Comparison of ENCODE assay signal across 8 cellular contexts in genomic region chr5:43040287-43041098, GRCh38. TPM values are rescaled to one million over a fixed set of nuclear protein-coding genes. Genes with fewer than 3 reads are reported as not detected.
DNase-seq lines count a peak whose midpoint lies in the region; ATAC-seq and TF ChIP-seq lines count a peak whose summit lies in the region.

A gene with protein sequence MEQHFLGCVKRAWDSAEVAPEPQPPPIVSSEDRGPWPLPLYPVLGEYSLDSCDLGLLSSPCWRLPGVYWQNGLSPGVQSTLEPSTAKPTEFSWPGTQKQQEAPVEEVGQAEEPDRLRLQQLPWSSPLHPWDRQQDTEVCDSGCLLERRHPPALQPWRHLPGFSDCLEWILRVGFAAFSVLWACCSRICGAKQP (minus strand): TSS chr5:43040319. CDS start chr5:43040046, 273 bp downstream.

- peaks cover 9% of the 10 kb centered on the region for H3K4me1 ChIP-seq in KMS-11 (ENCODE audit: low read depth, poor library complexity, severe bottlenecking)
- peaks cover 1% of the 10 kb centered on the region; the same call in 1 of the 2 replicates for H3K4me1 ChIP-seq in PC-9 (replicated peaks; ENCODE audit: insufficient read depth)
- peaks cover 0 to 82% (median 4%) of the 10 kb centered on the region in 3 donors for H3K4me1 ChIP-seq in esophagus squamous epithelium

- H3K36me3 ChIP-seq in KMS-11 (ENCODE audit: insufficient read depth), result no peaks in the 10 kb centered on the region
- no peaks in the 10 kb centered on the region for H3K36me3 ChIP-seq in PC-9 (ENCODE audit: low read depth)
- no peaks in the 10 kb centered on the region for H3K36me3 ChIP-seq in esophagus squamous epithelium

- intact Hi-C loops in PC-9 (cut with micrococcal nuclease; ENCODE audit: unreplicated experiment), result loop anchor here (1.0 to 10.0 kb wide), 8 partner anchors 20 to 1116 kb away; partner anchors contain the start of gene FBXO4
- intact Hi-C loops in esophagus squamous epithelium (cut with DNase I), result loop anchor here (2.0 to 10.0 kb wide), 3 partner anchors 46 to 226 kb away; partner anchors contain the start of gene SELENOP

- peaks cover 17% of the 10 kb centered on the region for H3K36me3 Mint-ChIP-seq in activated T-cell treated with anti-CD3 and anti-CD28 coated beads, Interleukin-2, amount 50 U/mL, for 24 hours (ENCODE audit: low read depth)
- peaks cover 0 to 14% (median 11%) of the 10 kb centered on the region in 3 donors for H3K36me3 Mint-ChIP-seq in naive thymus-derived CD8-positive, alpha-beta T cell

- CTCF ChIA-PET in PC-9 (lab: Charles Lee), result interaction anchor here (1.0 to 3.2 kb wide), 9 partner anchors 21 to 131 kb away, joined by 3 to 46 read pairs (median 5); no protein-coding TSS in a partner anchor

- H3K27me3 Mint-ChIP-seq in activated T-cell treated with anti-CD3 and anti-CD28 coated beads, Interleukin-2, amount 50 U/mL, for 24 hours, result no peaks in the 10 kb centered on the region
- no peaks in the 10 kb centered on the region for H3K27me3 Mint-ChIP-seq in naive thymus-derived CD8-positive, alpha-beta T cell

- no peaks in the 10 kb centered on the region for H3K27me3 ChIP-seq in KMS-11 (ENCODE audit: insufficient read depth, low read depth)
- no peaks in the 10 kb centered on the region for H3K27me3 ChIP-seq in PC-9 (ENCODE audit: insufficient read depth, low read depth)
- H3K27me3 ChIP-seq in esophagus squamous epithelium, result peaks cover 0 to 87% (median 4%) of the 10 kb centered on the region in 4 donors

- peaks cover 70% of the 10 kb centered on the region for H3K4me1 Mint-ChIP-seq in activated T-cell treated with anti-CD3 and anti-CD28 coated beads, Interleukin-2, amount 50 U/mL, for 24 hours (ENCODE audit: low read depth)
- H3K4me1 Mint-ChIP-seq in naive thymus-derived CD8-positive, alpha-beta T cell, result peaks cover 19 to 61% (median 52%) of the 10 kb centered on the region in 4 donors

- no peaks in the 10 kb centered on the region for H3K9me3 Mint-ChIP-seq in activated T-cell treated with anti-CD3 and anti-CD28 coated beads, Interleukin-2, amount 50 U/mL, for 24 hours
- H3K9me3 Mint-ChIP-seq in naive thymus-derived CD8-positive, alpha-beta T cell, result peaks cover 0 to 6% (median 0%) of the 10 kb centered on the region in 9 donors

- H4K20me1 ChIP-seq in KMS-11 (ENCODE audit: insufficient read depth), result no peaks in the 10 kb centered on the region
- no peaks in the 10 kb centered on the region for H4K20me1 ChIP-seq in PC-9 (ENCODE audit: insufficient read depth)

- no peaks in the 10 kb centered on the region for H3K9me2 ChIP-seq in PC-9 (ENCODE audit: insufficient read depth)

- BruUV-seq in PC-9 (replicated peaks; lab: Mats Ljungman, UMichigan), result no TSS peak

- peak in 2 of 4 donors; percentile 16 to 33 for TF ChIP-seq POLR2A in esophagus squamous epithelium (IDR thresholded peaks at IDR 0.05)

- peak within 1 kb of the TSS; percentile 97 for H3K9ac ChIP-seq in KMS-11

- H3K27ac ChIP-seq in KMS-11 (peak within 1 kb of the TSS; percentile 99), PC-9 (peak within 1 kb of the TSS; percentile 60), esophagus squamous epithelium (peak within 1 kb of the TSS; percentile 93 to 98 (median 96))

- H3K4me3 ChIP-seq in KMS-11 (IDR thresholded peaks at IDR 0.05; ENCODE audit: insufficient read depth, low read depth, low read length) (peak within 1 kb of the TSS; percentile 62), PC-9 (peak within 1 kb of the TSS; percentile 76), esophagus squamous epithelium (peak within 1 kb of the TSS; percentile 67 to 80 (median 78))

- peak within 1 kb of the TSS; percentile 96 for H3K4me2 ChIP-seq in KMS-11
- peak within 1 kb of the TSS; percentile 79 for H3K4me2 ChIP-seq in PC-9

- 2 to 6% methylated on average over 45 to 47 of the region's 47 CpGs for WGBS in esophagus squamous epithelium, 2 donors

- TF ChIP-seq CTCF in KMS-11 (conservative IDR thresholded peaks at IDR 0.05; ENCODE audit: low read depth, low read length) (peak; percentile 88), PC-9 (conservative IDR thresholded peaks at IDR 0.05) (peak; percentile 99), esophagus squamous epithelium (IDR thresholded peaks at IDR 0.05) (peak; percentile 75 to 96 (median 86))

- peaks cover 40% of the 10 kb centered on the region for H3F3A ChIP-seq in PC-9 (ENCODE audit: insufficient read depth, low read depth)

- H3K79me2 ChIP-seq in KMS-11 (ENCODE audit: insufficient read depth, low read depth) (no peaks in the 10 kb centered on the region; the same call in 1 of the 2 replicates), PC-9 (ENCODE audit: low read depth) (peaks cover 12% of the 10 kb centered on the region; the same call in 1 of the 2 replicates)

- H3K4me3 Mint-ChIP-seq in activated T-cell treated with anti-CD3 and anti-CD28 coated beads, Interleukin-2, amount 50 U/mL, for 24 hours, result peak within 1 kb of the TSS; percentile 88
- peak within 1 kb of the TSS; percentile 95 to 100 (median 98) for H3K4me3 Mint-ChIP-seq in naive thymus-derived CD8-positive, alpha-beta T cell

- H3K27ac Mint-ChIP-seq in activated T-cell treated with anti-CD3 and anti-CD28 coated beads, Interleukin-2, amount 50 U/mL, for 24 hours, result peak within 1 kb of the TSS; percentile 99
- H3K27ac Mint-ChIP-seq in naive thymus-derived CD8-positive, alpha-beta T cell, result peak within 1 kb of the TSS; percentile 96 to 100 (median 99)

- ATAC-seq in GM21717 (IDR thresholded peaks at IDR 0.05; ENCODE audit: unreplicated experiment), result peak; percentile 42
- peak; percentile 51 to 56 for ATAC-seq in naive thymus-derived CD8-positive, alpha-beta T cell

- H2AFZ ChIP-seq in KMS-11 (ENCODE audit: low read depth) (peak within 1 kb of the TSS; percentile 72), PC-9 (peak within 1 kb of the TSS; percentile 96)

- peak; percentile 91 for DNase-seq in DMS79 treated with DMSO at 0.1 percent for 48 hours (lab: John Stamatoyannopoulos, UW)
- DNase-seq in PC-9, result peak; percentile 94 to 97
- DNase-seq in activated T-cell treated with anti-CD3 and anti-CD28 coated beads, Interleukin-2, amount 50 U/mL, for 24 hours, result peak; percentile 93
- DNase-seq in esophagus squamous epithelium (lab: John Stamatoyannopoulos, UW), result peak; percentile 63
- DNase-seq in naive thymus-derived CD8-positive, alpha-beta T cell, result peak; percentile 78 to 98 (median 95)
- peak; percentile 91 for DNase-seq in stimulated activated naive CD4-positive, alpha-beta T cell treated with Interleukin-2 at 50 U/mL for 16 hours (lab: John Stamatoyannopoulos, UW)

- H3K9me3 ChIP-seq in PC-9 (ENCODE audit: insufficient read depth, low read depth), result no peaks in the 10 kb centered on the region
- no peaks in the 10 kb centered on the region for H3K9me3 ChIP-seq in esophagus squamous epithelium

- POLR2A ChIA-PET in PC-9 (lab: Charles Lee; ENCODE audit: unreplicated experiment), result interaction anchor here (0.6 to 1.7 kb wide), 2 partner anchors 21 to 90 kb away, joined by 5 to 15 read pairs; no protein-coding TSS in a partner anchor
- POLR2A ChIA-PET in naive thymus-derived CD8-positive, alpha-beta T cell (lab: Charles Lee), result interaction anchor here (0.7 to 12.3 kb wide), 24 partner anchors 11 to 1115 kb away, joined by 3 to 904 read pairs (median 24); partner anchors contain the start of genes FBXO4, HMGCS1, NNT and TMEM267

RNA-seq across cellular contexts. Expression of the gene that starts here (rescaled TPM):
- total RNA-seq in PC-9 (2021), result 3.6 and 6.3 TPM in 2 replicates
- total RNA-seq in esophagus squamous epithelium, result 1 to 10 TPM in 2 of 4 donors, under 1 TPM in 2; 0.57 to 2.5 (median 1.6) TPM
- total RNA-seq in naive thymus-derived CD8-positive, alpha-beta T cell, result 10 to 100 TPM; 65.9 to 72.7 TPM
- polyA plus RNA-seq in naive thymus-derived CD8-positive, alpha-beta T cell, result 10 to 100 TPM; 51.5 to 69.8 (median 54.8) TPM

Comparison
In these comparisons a context has a peak if more than half of its experiments do, and no peak if none do; other contexts are left out.
1. Peak in every context shown above with its lines: DNase-seq, ATAC-seq, H3K4me3 ChIP-seq and H3K27ac ChIP-seq.